23 cellular contexts compared by ENCODE assay signal in genomic region chr17:37055511-37055910, GRCh38.
A peak's percentile ranks its signal among the peaks of the same experiment; 100 is the strongest.
DNase-seq lines count a peak whose midpoint lies in the region; ATAC-seq, FAIRE-seq and TF ChIP-seq lines count a peak whose summit lies in the region.
"Had no signal": no experiment of that assay in that cellular context is flagged by ENCODE, and none has a peak within 500 bp of the region (broad histone marks: within the 10 kb centered on the region; RNA-seq: fewer than 3 reads in every experiment).

No MANE protein-coding gene starts in this region.

- H2BK20ac ChIP-seq in H9 (ENCODE audit: low read depth, low read length, poor library complexity, severe bottlenecking) (no peak overlapping the region), H1 (ENCODE audit: low read length) (no peak overlapping the region)

- H3K27me3 ChIP-seq in H9 (ENCODE audit: insufficient read depth, low read length) = no peaks in the 10 kb centered on the region
- H3K27me3 ChIP-seq in H1 (replicated peaks in 1 of 4; ENCODE audit: control insufficient read depth in 3 of 4, extremely low read depth in 1 of 4, insufficient read depth in 3 of 4, low read length in 3 of 4) = no peaks in the 10 kb centered on the region
- no peaks in the 10 kb centered on the region for H3K27me3 ChIP-seq in trophoblast cell (ENCODE audit: insufficient read depth, low read length)

- no peak overlapping the region for H3K14ac ChIP-seq in H9 (ENCODE audit: insufficient read depth, low read length)
- no peak overlapping the region for H3K14ac ChIP-seq in H1 (ENCODE audit: insufficient read length)
- H3K14ac ChIP-seq in trophoblast cell (ENCODE audit: low read length) = peak overlapping the region; percentile 7

- H2BK120ac ChIP-seq in H9 (ENCODE audit: low read depth, low read length, poor library complexity, severe bottlenecking) (no peak overlapping the region), H1 (replicated peaks; ENCODE audit: low read depth, low read length) (no peak overlapping the region), trophoblast cell (ENCODE audit: insufficient read depth, low read length, poor library complexity) (no peak overlapping the region)

- H3K27ac Mint-ChIP-seq in H9 (peak overlapping the region; percentile 23 to 33 (median 30); a peak in 3 of 7 replicates), nephron progenitor cell (peak overlapping the region; percentile 88), CD14-positive monocyte (no peak overlapping the region)
- peak overlapping the region in 5 of 10 donors; percentile 15 to 78 (median 20) for H3K27ac Mint-ChIP-seq in naive thymus-derived CD8-positive, alpha-beta T cell

- H4K91ac ChIP-seq in H9 (ENCODE audit: insufficient read length, low read depth, low read length) = no peak overlapping the region
- H4K91ac ChIP-seq in H1 (replicated peaks; ENCODE audit: insufficient read length, low read length) = peak overlapping the region; percentile 25
- H4K91ac ChIP-seq in trophoblast cell (ENCODE audit: low read depth, low read length) = no peak overlapping the region

- H2BK15ac ChIP-seq in H9 (ENCODE audit: low read depth, low read length) = no peak overlapping the region
- no peak overlapping the region for H2BK15ac ChIP-seq in H1 (ENCODE audit: low read length)

- H3K4me2 ChIP-seq in H9 (ENCODE audit: insufficient read depth, insufficient read length, low read length) = no peak overlapping the region
- H3K4me2 ChIP-seq in H1 (ENCODE audit: insufficient read depth in 1 of 2, low read depth in 2 of 2, low read length in 2 of 2) = no peak overlapping the region
- H3K4me2 ChIP-seq in trophoblast cell (ENCODE audit: low read length) = no peak overlapping the region
- H3K4me2 ChIP-seq: A549 had no signal

- H3K9me3 Mint-ChIP-seq in H9 (no peaks in the 10 kb centered on the region), nephron progenitor cell (no peaks in the 10 kb centered on the region), CD14-positive monocyte (peaks cover 0 to 2% (median 0%) of the 10 kb centered on the region in 7 donors)
- H3K9me3 Mint-ChIP-seq in naive thymus-derived CD8-positive, alpha-beta T cell = no peaks in the 10 kb centered on the region
- H3K9me3 Mint-ChIP-seq: CD4-positive, CD25-positive, alpha-beta regulatory T cell; CD8-positive, alpha-beta T cell had no signal

- TF ChIP-seq RAD21 in H1 (IDR thresholded peaks at IDR 0.05 in 1 of 2, conservative IDR thresholded peaks at IDR 0.05 in 1 of 2; ENCODE audit: low read depth in 2 of 2, low read length in 2 of 2) = no peak

- WGBS in H9 (ENCODE audit: extremely low coverage, insufficient read length, low lambda C conversion rate) = no CpG with 5 or more reads among the region's 12 CpGs
- WGBS in H1 (ENCODE audit: extremely low coverage in 1 of 2, insufficient coverage in 1 of 2, insufficient read length in 1 of 2, insufficient replicate concordance in 2 of 2, low coverage in 1 of 2, low lambda C conversion rate in 2 of 2, missing lambda C conversion rate in 1 of 2), 2 experiments = 93% methylated on average over 12 of the region's 12 CpGs; no CpG with 5 or more reads in 1 of the 2 experiments
- no CpG with 5 or more reads among the region's 12 CpGs for WGBS in trophoblast cell (ENCODE audit: extremely low coverage, insufficient coverage, insufficient read length)

- H2BK5ac ChIP-seq in H9 (ENCODE audit: insufficient read length, low read length) = no peak overlapping the region
- H2BK5ac ChIP-seq in H1 (ENCODE audit: low read depth, low read length) = no peak overlapping the region
- H2BK5ac ChIP-seq in trophoblast cell (ENCODE audit: low read depth, low read length, poor library complexity) = no peak overlapping the region

- no peak for TF ChIP-seq CTCF in H9 (conservative IDR thresholded peaks at IDR 0.05)
- TF ChIP-seq CTCF in H1 (IDR thresholded peaks at IDR 0.05; ENCODE audit: control extremely low read depth in 1 of 3, insufficient read depth in 1 of 3, low read depth in 1 of 3, low read length in 3 of 3) = no peak
- TF ChIP-seq CTCF in nephron progenitor cell (IDR thresholded peaks at IDR 0.05) = no peak
- TF ChIP-seq CTCF in CD14-positive monocyte (IDR thresholded peaks at IDR 0.05) = no peak

- H3K4me3 ChIP-seq in H1 (ENCODE audit: extremely low read depth in 1 of 4, insufficient read depth in 2 of 4, low read depth in 3 of 4, low read length in 4 of 4) = no peak overlapping the region
- no peak overlapping the region for H3K4me3 ChIP-seq in trophoblast cell (ENCODE audit: low read depth, low read length)
- H3K4me3 ChIP-seq: A549, GM12878, GM23248 had no signal

- POLR2A ChIA-PET in H1 (lab: Charles Lee; ENCODE audit: partially characterized antibody) = no interaction called here
- POLR2A ChIA-PET in naive thymus-derived CD8-positive, alpha-beta T cell (lab: Charles Lee) = interaction anchor here (0.6 kb wide), 1 partner anchor 46 kb away, joined by 5 read pairs; no protein-coding TSS in a partner anchor

- H3K27ac ChIP-seq in H9 (ENCODE audit: insufficient read length, low read depth, low read length) = no peak overlapping the region
- no peak overlapping the region for H3K27ac ChIP-seq in H1 (ENCODE audit: low read depth, low read length)
- no peak overlapping the region for H3K27ac ChIP-seq in trophoblast cell (ENCODE audit: low read depth, low read length)
- H3K27ac ChIP-seq: A549, GM23248 had no signal

- ATAC-seq in naive thymus-derived CD8-positive, alpha-beta T cell = no peak
- ATAC-seq: A549; CD8-positive, alpha-beta T cell; GM12878 had no signal

- H3K18ac ChIP-seq in H9 (ENCODE audit: insufficient read length, low read depth, low read length) (no peak overlapping the region), H1 (ENCODE audit: extremely low read depth, low read length) (no peak overlapping the region), trophoblast cell (ENCODE audit: low read length) (no peak overlapping the region)

- no peaks in the 10 kb centered on the region for H3K23me2 ChIP-seq in H9 (ENCODE audit: insufficient read length, low read depth, low read length, poor library complexity, severe bottlenecking)
- no peaks in the 10 kb centered on the region for H3K23me2 ChIP-seq in H1 (ENCODE audit: low read depth, low read length)

- H3K9ac ChIP-seq in H9 (ENCODE audit: extremely low read depth, insufficient read length, low read length) = no peak overlapping the region
- 0 out of 7 replicates have a peak overlapping the region, but pooled peaks of 1 of the 4 experiments have one; percentile 6 for H3K9ac ChIP-seq in H1 (replicated peaks in 1 of 4; ENCODE audit: extremely low read depth in 1 of 4, low read depth in 3 of 4, low read length in 3 of 4)
- H3K9ac ChIP-seq in trophoblast cell (ENCODE audit: low read length) = no peak overlapping the region
- H3K9ac ChIP-seq: GM23248 had no signal

- no peak overlapping the region for H2BK12ac ChIP-seq in H9 (ENCODE audit: insufficient read length, low read depth, low read length)
- H2BK12ac ChIP-seq in H1 (ENCODE audit: low read depth, low read length) = no peak overlapping the region
- H2BK12ac ChIP-seq in trophoblast cell (ENCODE audit: low read length) = no peak overlapping the region

- no peak for TF ChIP-seq POLR2A in H1 (IDR thresholded peaks at IDR 0.05; ENCODE audit: control extremely low read depth in 1 of 2, low read depth in 2 of 2, low read length in 2 of 2)

- peaks cover 40% of the 10 kb centered on the region in 2 experiments for H3K4me1 Mint-ChIP-seq in H9
- H3K4me1 Mint-ChIP-seq in nephron progenitor cell = peaks cover 68% of the 10 kb centered on the region
- H3K4me1 Mint-ChIP-seq in naive thymus-derived CD8-positive, alpha-beta T cell = peaks cover 0 to 3% (median under 1%) of the 10 kb centered on the region in 4 donors
- no peaks in the 10 kb centered on the region for H3K4me1 Mint-ChIP-seq in CD14-positive monocyte
- H3K4me1 Mint-ChIP-seq: CD4-positive, CD25-positive, alpha-beta regulatory T cell had no signal

- H3K4me3 Mint-ChIP-seq in H9 (no peak overlapping the region), nephron progenitor cell (no peak overlapping the region), CD14-positive monocyte (no peak overlapping the region)
- H3K4me3 Mint-ChIP-seq in naive thymus-derived CD8-positive, alpha-beta T cell = no peak overlapping the region
- H3K4me3 Mint-ChIP-seq: CD4-positive, CD25-positive, alpha-beta regulatory T cell; CD8-positive, alpha-beta T cell had no signal

- FAIRE-seq in H1 (lab: Jason Lieb, UNC) = no peak
- FAIRE-seq: A549, GM12878, GM19239, H54 had no signal

- CTCF ChIA-PET in H1 (lab: Charles Lee; ENCODE audit: partially characterized antibody) = interaction anchor here (0.6 to 2.1 kb wide), 4 partner anchors 8 to 371 kb away, joined by 3 to 13 read pairs (median 4); no protein-coding TSS in a partner anchor

- H3K9me3 ChIP-seq in H9 (ENCODE audit: control insufficient read depth, low read depth, low read length) (no peaks in the 10 kb centered on the region), H1 (ENCODE audit: insufficient read depth in 2 of 2, low read depth in 1 of 2, low read length in 1 of 2) (no peaks in the 10 kb centered on the region), trophoblast cell (ENCODE audit: insufficient read depth, low read depth, low read length) (no peaks in the 10 kb centered on the region)
- H3K9me3 ChIP-seq: A549, Caco-2 had no signal

- H2AFZ ChIP-seq in H9 (ENCODE audit: low read length) (no peak overlapping the region), H1 (ENCODE audit: low read length) (no peak overlapping the region), trophoblast cell (ENCODE audit: insufficient read depth, low read length, poor library complexity) (no peak overlapping the region)
- H2AFZ ChIP-seq: GM23248 had no signal

- H3K4me1 ChIP-seq in H9 (ENCODE audit: insufficient read depth, low read length) (peaks cover 6% of the 10 kb centered on the region; the same call in 1 of the 2 replicates), H1 (replicated peaks in 1 of 4; ENCODE audit: control insufficient read depth in 3 of 4, insufficient read depth in 4 of 4, low read length in 3 of 4) (peaks cover 0 to 3% (median 0%) of the 10 kb centered on the region in 4 experiments; a peak in 1 of 7 replicates), trophoblast cell (ENCODE audit: control insufficient read depth in 1 of 2, insufficient read depth in 2 of 2, low read length in 2 of 2) (peaks cover 7% of the 10 kb centered on the region in 2 experiments)
- H3K4me1 ChIP-seq: A549 had no signal

- no peak overlapping the region for H3T11ph ChIP-seq in H9 (ENCODE audit: low read length)

- no peak for TF ChIP-seq EP300 in H1 (IDR thresholded peaks at IDR 0.05; ENCODE audit: borderline replicate concordance in 1 of 2, low read depth in 2 of 2, low read length in 2 of 2)

- no peak overlapping the region for H2AK5ac ChIP-seq in H9 (ENCODE audit: insufficient read length, low read length)
- H2AK5ac ChIP-seq in H1 (ENCODE audit: low read depth, low read length) = no peak overlapping the region
- H2AK5ac ChIP-seq in trophoblast cell (ENCODE audit: low read length) = no peak overlapping the region

- H3K4ac ChIP-seq in H9 (ENCODE audit: low read depth, low read length) = no peak overlapping the region
- no peak overlapping the region for H3K4ac ChIP-seq in H1 (replicated peaks; ENCODE audit: insufficient read length, low read depth, low read length)
- H3K4ac ChIP-seq in trophoblast cell (ENCODE audit: low read depth, low read length) = peak overlapping the region; percentile 2

- no peak overlapping the region for H4K5ac ChIP-seq in H9 (ENCODE audit: insufficient read length, low read depth, low read length)
- H4K5ac ChIP-seq in H1 (ENCODE audit: insufficient read length, low read depth, low read length) = no peak overlapping the region

- H3K23ac ChIP-seq in H9 (ENCODE audit: insufficient read length, low read depth, low read length) (no peak overlapping the region), H1 (ENCODE audit: insufficient read length) (no peak overlapping the region), trophoblast cell (ENCODE audit: low read length) (no peak overlapping the region)

- H3K36me3 Mint-ChIP-seq in H9 (ENCODE audit: insufficient read depth in 1 of 3, low read depth in 3 of 3) (peaks cover 0 to 30% (median 21%) of the 10 kb centered on the region in 3 experiments; a peak in 6 of 7 replicates), nephron progenitor cell (ENCODE audit: low read depth) (peaks cover 38% of the 10 kb centered on the region), CD14-positive monocyte (peaks cover 54 to 71% of the 10 kb centered on the region in 2 donors)
- peaks cover 0 to 67% (median 23%) of the 10 kb centered on the region in 3 donors for H3K36me3 Mint-ChIP-seq in naive thymus-derived CD8-positive, alpha-beta T cell

- H3K27me3 Mint-ChIP-seq in H9 (ENCODE audit: low read depth) = no peaks in the 10 kb centered on the region
- H3K27me3 Mint-ChIP-seq in nephron progenitor cell (ENCODE audit: low read depth, poor library complexity) = no peaks in the 10 kb centered on the region
- no peaks in the 10 kb centered on the region for H3K27me3 Mint-ChIP-seq in naive thymus-derived CD8-positive, alpha-beta T cell
- H3K27me3 Mint-ChIP-seq in CD14-positive monocyte (ENCODE audit: low read depth in 3 of 3) = no peaks in the 10 kb centered on the region
- H3K27me3 Mint-ChIP-seq: CD4-positive, CD25-positive, alpha-beta regulatory T cell had no signal

- H3K79me2 ChIP-seq in H9 (ENCODE audit: insufficient read depth, low read length) = no peaks in the 10 kb centered on the region
- H3K79me2 ChIP-seq in H1 (ENCODE audit: control insufficient read depth in 1 of 2, insufficient read depth in 2 of 2, low read length in 2 of 2) = no peaks in the 10 kb centered on the region
- H3K79me2 ChIP-seq in trophoblast cell (ENCODE audit: control insufficient read depth, insufficient read depth, low read length, poor library complexity) = no peaks in the 10 kb centered on the region

- H3K79me1 ChIP-seq in H9 (ENCODE audit: insufficient read depth, low read depth, low read length, poor library complexity, severe bottlenecking) = no peaks in the 10 kb centered on the region
- H3K79me1 ChIP-seq in H1 (ENCODE audit: low read depth, low read length) = no peaks in the 10 kb centered on the region
- H3K79me1 ChIP-seq in trophoblast cell (ENCODE audit: low read length) = no peaks in the 10 kb centered on the region

- DNase-seq in H9 (no peak), H1 (ENCODE audit: low read depth in 1 of 2, low spot score in 2 of 2) (no peak), nephron progenitor cell (peak; percentile 35), trophoblast cell (no peak), H4 (ENCODE audit: low spot score) (no peak), CD14-positive monocyte (ENCODE audit: low spot score) (no peak)
- no peak for DNase-seq in naive thymus-derived CD8-positive, alpha-beta T cell
- DNase-seq: 8988T; ACHN; AML-193; C1 segment of cervical spinal cord; Caco-2; CD4-positive, CD25-positive, alpha-beta regulatory T cell; CD8-positive, alpha-beta T cell; DMS153; EL; GDM1; GM23248; HCEC 1CT had no signal

- no peak overlapping the region for H4K12ac ChIP-seq in trophoblast cell (ENCODE audit: low read depth, low read length)

- H4K8ac ChIP-seq in H9 (replicated peaks; ENCODE audit: insufficient read length, low read depth, low read length) (no peak overlapping the region), H1 (ENCODE audit: extremely low read depth, insufficient read depth, low read length) (no peak overlapping the region), trophoblast cell (ENCODE audit: low read depth, low read length) (no peak overlapping the region)

- peaks cover 0 to 5% (median 0%) of the 10 kb centered on the region in 4 experiments; a peak in 3 of 8 replicates for H3K36me3 ChIP-seq in H1 (ENCODE audit: control insufficient read depth in 2 of 4, insufficient read depth in 4 of 4, low read length in 3 of 4)
- peaks cover 9 to 14% of the 10 kb centered on the region in 2 experiments for H3K36me3 ChIP-seq in trophoblast cell (ENCODE audit: control insufficient read depth in 1 of 2, insufficient read depth in 2 of 2, low read length in 2 of 2)

- H3K56ac ChIP-seq in H9 (ENCODE audit: insufficient read length, low read depth, low read length) = no peak overlapping the region
- H3K56ac ChIP-seq in H1 (replicated peaks; ENCODE audit: insufficient read length, low read depth, low read length) = no peak overlapping the region

- intact Hi-C loops in CD14-positive monocyte (cut with micrococcal nuclease) = no loop called here

- H4K20me1 ChIP-seq in H9 (ENCODE audit: control insufficient read depth, insufficient read depth, insufficient read length) (no peaks in the 10 kb centered on the region), H1 (replicated peaks in 1 of 2; ENCODE audit: control insufficient read depth in 1 of 2, insufficient read depth in 2 of 2, low read length in 2 of 2) (no peaks in the 10 kb centered on the region)

Comparison
In these comparisons a context has a peak if more than half of its experiments do, and no peak if none do; other contexts are left out.
1. H3K27ac Mint-ChIP-seq: peak in H9 (3 of 3) and nephron progenitor cell (single experiment); none in CD14-positive monocyte (0 of 7).